Comparison of ENCODE assay signal across 21 cellular contexts in genomic region chr6:169845426-169846285, GRCh38.
"Had no signal": no experiment of that assay in that cellular context is flagged by ENCODE, and none has a peak within 500 bp of the region (broad histone marks: within the 10 kb centered on the region; RNA-seq: fewer than 3 reads in every experiment).

No MANE protein-coding gene starts in this region.

- H3K4me1 ChIP-seq: adrenal gland, colonic mucosa, prostate gland, sigmoid colon, suprapubic skin had no signal

- H3K27me3 ChIP-seq: adrenal gland, colonic mucosa, hepatocyte, upper lobe of left lung had no signal

- H3K9me3 ChIP-seq: adrenal gland, colonic mucosa, lower lobe of right lung, neutrophil, prostate gland, sigmoid colon, suprapubic skin, upper lobe of left lung had no signal

- ATAC-seq: activated CD8-positive, alpha-beta T cell treated with anti-CD3 and anti-CD28 coated beads for 36 hours; lower lobe of right lung had no signal

- H3K36me3 ChIP-seq: adrenal gland, colonic mucosa, lower lobe of right lung, neutrophil, prostate gland, sigmoid colon, suprapubic skin, upper lobe of left lung had no signal

- H3K4me3 ChIP-seq: adrenal gland, colonic mucosa, hepatocyte, lower lobe of right lung, prostate gland, sigmoid colon, suprapubic skin, upper lobe of left lung had no signal

- H3K27ac ChIP-seq: adrenal gland, colonic mucosa, hepatocyte, lower lobe of right lung, neutrophil, prostate gland, sigmoid colon, suprapubic skin, upper lobe of left lung, VCaP had no signal

- DNase-seq: activated CD4-positive, alpha-beta T cell treated with anti-CD3 and anti-CD28 coated beads for 4 hours; activated CD8-positive, alpha-beta T cell treated with anti-CD3 and anti-CD28 coated beads for 36 hours; activated naive CD4-positive, alpha-beta T cell treated with anti-CD3 and anti-CD28 coated beads, Interleukin-2, amount 10 ng/mL, durations not matched to agents 7 days and 5 days; caudate nucleus; colonic mucosa; effector CD4-positive, alpha-beta T cell; foreskin melanocyte; lower lobe of right lung; midbrain; naive B cell; sigmoid colon; stimulated activated CD4-positive, alpha-beta T cell treated with anti-CD3 and anti-CD28 coated beads, Interleukin-12 subunit alpha, Interleukin-12 subunit beta, amount 100 ng/mL, for 4 hours; stimulated activated naive CD4-positive, alpha-beta T cell treated with Interleukin-2 at 50 U/mL for 16 hours; T-helper 1 cell had no signal
